13 cellular contexts compared by ENCODE assay signal in the genomic region with DNA sequence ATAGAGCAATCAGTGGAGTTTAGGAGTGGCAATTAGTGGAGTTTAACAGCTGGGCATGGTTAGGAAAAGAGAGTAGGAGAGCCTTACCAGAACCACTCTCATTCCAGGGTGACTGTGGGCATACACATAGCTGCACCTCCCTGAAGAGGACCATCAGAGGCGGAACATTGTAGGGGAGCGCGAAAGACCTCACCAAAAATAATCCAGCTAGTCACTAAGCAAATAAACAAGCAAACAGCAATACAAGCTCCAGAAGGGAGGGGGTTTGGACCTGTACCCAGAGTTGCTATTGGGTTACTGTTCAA.
"Had no signal": no experiment of that assay in that cellular context is flagged by ENCODE, and none has a peak within 500 bp of the region (broad histone marks: within the 10 kb centered on the region; RNA-seq: fewer than 3 reads in every experiment).

No MANE protein-coding gene starts in this region.

- H3K4me3 ChIP-seq: prostate gland, testis, upper lobe of right lung had no signal

- H3K27ac ChIP-seq: prostate gland, testis, upper lobe of right lung had no signal

- H3K36me3 ChIP-seq: prostate gland, upper lobe of right lung had no signal

- H3K9me3 ChIP-seq: prostate gland, testis, upper lobe of right lung had no signal

- H3K4me1 ChIP-seq: prostate gland, upper lobe of right lung had no signal

- DNase-seq: activated CD4-positive, alpha-beta T cell treated with anti-CD3 and anti-CD28 coated beads for 1 hour; activated CD4-positive, alpha-beta T cell treated with anti-CD3 and anti-CD28 coated beads, Interleukin-2, amount 50 U/mL, for 4 hours; activated naive CD4-positive, alpha-beta T cell treated with Interleukin-2 at 50 U/mL for 16 hours; activated T-cell treated with anti-CD3 and anti-CD28 coated beads for 4 hours; aorta; hippocampal formation; nephron progenitor cell; right cardiac atrium; small intestine; T-cell; testis; upper lobe of right lung had no signal

- H3K27me3 ChIP-seq: testis, upper lobe of right lung had no signal
